ENCODE assay signal across 14 cellular contexts in the genomic region with DNA sequence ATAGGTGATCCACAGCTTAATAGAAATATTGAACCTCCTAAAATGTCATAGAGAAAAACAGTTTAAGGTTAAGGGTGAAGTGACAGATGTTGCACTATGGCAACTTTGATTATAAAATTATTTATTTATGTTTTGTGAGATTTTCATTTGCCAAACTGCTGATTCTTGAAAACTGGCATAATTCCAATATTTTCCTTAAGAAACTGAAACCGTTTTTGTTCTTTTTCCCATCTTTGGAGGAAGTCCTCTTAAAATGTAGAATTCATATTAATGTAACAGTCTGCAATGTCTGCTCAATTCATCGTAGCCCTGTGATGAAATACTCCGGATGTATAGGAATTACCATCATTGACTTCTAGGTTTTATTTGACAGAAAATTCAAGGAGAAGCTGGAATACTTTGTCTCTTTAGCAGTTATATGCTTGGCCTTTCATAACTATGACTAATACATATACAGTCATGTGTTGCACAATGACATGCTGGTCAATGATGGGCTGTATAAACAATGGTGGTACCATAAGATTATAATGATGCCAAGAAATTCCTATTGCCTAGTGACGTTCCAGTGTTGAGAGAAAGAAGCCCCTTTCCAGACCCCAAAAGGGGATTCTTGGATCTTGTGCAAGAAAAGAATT.
A peak's percentile ranks its signal among the peaks of the same experiment; 100 is the strongest.
DNase-seq lines count a peak whose midpoint lies in the region; ATAC-seq and TF ChIP-seq lines count a peak whose summit lies in the region.
"Had no signal": no experiment of that assay in that cellular context is flagged by ENCODE, and none has a peak within 500 bp of the region (broad histone marks: within the 10 kb centered on the region; RNA-seq: fewer than 3 reads in every experiment).

No MANE protein-coding gene starts in this region.

- intact Hi-C loops in tibial artery (cut with DNase I; ENCODE audit: low total_unique reads) = no loop called here

- no peak for ATAC-seq in GM21528 (IDR thresholded peaks at IDR 0.05; ENCODE audit: low FRiP score, unreplicated experiment)
- ATAC-seq in GM19455 (IDR thresholded peaks at IDR 0.05; ENCODE audit: unreplicated experiment) = no peak
- ATAC-seq: naive thymus-derived CD8-positive, alpha-beta T cell had no signal

- H3K36me3 ChIP-seq in tibial artery = no peaks in the 10 kb centered on the region
- H3K36me3 ChIP-seq: SJSA1, vagina had no signal

- TF ChIP-seq CTCF in astrocyte of the cerebellum (IDR thresholded peaks at IDR 0.05; ENCODE audit: low read depth, low read length, missing control alignments) (no peak), tibial artery (IDR thresholded peaks at IDR 0.05) (no peak)

- DNase-seq in HT1080 (ENCODE audit: low read depth) = peak; percentile 76
- DNase-seq in astrocyte of the cerebellum (ENCODE audit: low read depth) = peak; percentile 56
- peak; percentile 76 for DNase-seq in foreskin melanocyte
- DNase-seq in tibial artery = no peak
- DNase-seq in NCI-H146 (lab: John Stamatoyannopoulos, UW) = no peak
- DNase-seq: activated naive CD4-positive, alpha-beta T cell treated with anti-CD3 and anti-CD28 coated beads for 36 hours; DND-41; dorsolateral prefrontal cortex; naive thymus-derived CD8-positive, alpha-beta T cell; stimulated activated CD4-positive, alpha-beta T cell treated with anti-CD3 and anti-CD28 coated beads, Interleukin-12 subunit alpha, Interleukin-12 subunit beta, amount 100 ng/mL, for 4 hours had no signal

- H3K4me3 ChIP-seq in astrocyte of the cerebellum (ENCODE audit: low read depth, low read length) = no peak overlapping the region
- no peak overlapping the region for H3K4me3 ChIP-seq in tibial artery
- H3K4me3 ChIP-seq: dorsolateral prefrontal cortex, SJSA1, vagina had no signal

- no peak overlapping the region for H3K27ac ChIP-seq in tibial artery
- H3K27ac ChIP-seq: dorsolateral prefrontal cortex, SJSA1, vagina had no signal

- no peaks in the 10 kb centered on the region for H3K9me3 ChIP-seq in tibial artery
- H3K9me3 ChIP-seq: SJSA1, vagina had no signal

- in situ Hi-C loops in astrocyte of the cerebellum (cut with HindIII; ENCODE audit: low sequenced_read_pairs) = no loop called here

- no peaks in the 10 kb centered on the region for H3K27me3 ChIP-seq in tibial artery
- H3K27me3 ChIP-seq: dorsolateral prefrontal cortex, SJSA1, vagina had no signal

- no peaks in the 10 kb centered on the region for H3K4me1 ChIP-seq in tibial artery

Comparison
In these comparisons a context has a peak if more than half of its experiments do, and no peak if none do; other contexts are left out.
1. DNase-seq: peak in HT1080 (single experiment), astrocyte of the cerebellum (single experiment) and foreskin melanocyte (single experiment); none in tibial artery (0 of 2) and NCI-H146 (single experiment).